ENCODE assay signal across 21 cellular contexts in the genomic region with DNA sequence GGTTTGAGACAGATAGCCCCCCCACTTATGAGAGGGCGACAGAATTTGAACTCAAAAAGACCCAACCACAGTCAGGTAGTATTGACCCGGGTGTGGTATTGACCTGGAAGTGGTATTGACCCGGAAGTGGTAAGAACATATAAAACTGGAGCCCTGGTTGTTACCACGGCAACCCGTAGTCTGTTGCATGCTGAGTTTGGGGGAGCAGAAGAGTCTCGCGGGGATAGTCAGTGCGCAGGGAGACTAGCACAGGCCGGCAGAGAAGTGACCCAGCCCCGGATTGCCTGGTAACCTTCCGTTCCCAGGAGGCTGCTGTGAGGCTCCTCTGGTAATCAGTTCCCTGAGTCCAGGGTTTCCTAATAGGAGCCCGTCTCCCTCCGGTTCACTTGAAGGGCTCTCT.
DNase-seq lines count a peak whose midpoint lies in the region; ATAC-seq, FAIRE-seq and TF ChIP-seq lines count a peak whose summit lies in the region.
"Had no signal": no experiment of that assay in that cellular context is flagged by ENCODE, and none has a peak within 500 bp of the region (broad histone marks: within the 10 kb centered on the region; RNA-seq: fewer than 3 reads in every experiment).

No MANE protein-coding gene starts in this region.

- H3K56ac ChIP-seq in H9 (ENCODE audit: insufficient read length, low read depth, low read length) = no peak overlapping the region

- peak overlapping the region; percentile 16 for H3K18ac ChIP-seq in H9 (ENCODE audit: insufficient read length, low read depth, low read length)

- no peak overlapping the region for H3K14ac ChIP-seq in H9 (ENCODE audit: insufficient read depth, low read length)

- no peak overlapping the region for H2BK5ac ChIP-seq in H9 (ENCODE audit: insufficient read length, low read length)

- H3K4me3 Mint-ChIP-seq in Calu3 (ENCODE audit: low read depth, unreplicated experiment) = no peak overlapping the region
- 0 out of 5 replicates have a peak overlapping the region, but pooled peaks of 1 of the 2 experiments have one; percentile 27 for H3K4me3 Mint-ChIP-seq in H9
- no peak overlapping the region for H3K4me3 Mint-ChIP-seq in natural killer cell treated with Interleukin-12 subunit alpha and Interleukin-12 subunit beta and Interleukin-15 and Interleukin-18, amount 100 ng/mL, for 72 hours
- H3K4me3 Mint-ChIP-seq: activated T-helper 1 cell treated with anti-CD3 and anti-CD28 coated beads, Interleukin-12 subunit alpha, Interleukin-12 subunit beta, Interleukin-2, Interleukin-4 antibody, amounts not matched to agents 30 ng/mL and 10 ng/mL and 1 ng/mL, durations not matched to agents 14 hours and 24 hours and 36 hours; nephron progenitor cell had no signal

- CTCF ChIA-PET in Calu3 (lab: Charles Lee) (no interaction called here), GM12878 (lab: Yijun Ruan, JAX) (interaction anchor here (1.2 kb wide), 1 partner anchor 190 kb away, joined by 4 read pairs; the partner anchor contains the start of gene RRBP1)

- SMC1A ChIA-PET in GM12878 (lab: Charles Lee; ENCODE audit: uncharacterized antibody, unreplicated experiment) = no interaction called here

- TF ChIP-seq EP300 in GM12878 (IDR thresholded peaks at IDR 0.05; ENCODE audit: borderline replicate concordance in 1 of 2, control insufficient read depth in 1 of 2, low read depth in 2 of 2, low read length in 2 of 2) = no peak

- H3K4ac ChIP-seq in H9 (ENCODE audit: low read depth, low read length) = no peak overlapping the region

- no peaks in the 10 kb centered on the region for H3K9me3 Mint-ChIP-seq in Calu3 (ENCODE audit: low read depth, unreplicated experiment)
- no peaks in the 10 kb centered on the region; a peak in 1 of 5 replicates for H3K9me3 Mint-ChIP-seq in H9
- no peaks in the 10 kb centered on the region for H3K9me3 Mint-ChIP-seq in natural killer cell treated with Interleukin-12 subunit alpha and Interleukin-12 subunit beta and Interleukin-15 and Interleukin-18, amount 100 ng/mL, for 72 hours
- H3K9me3 Mint-ChIP-seq: activated naive CD4-positive, alpha-beta T cell treated with anti-CD3 and anti-CD28 coated beads, Interleukin-2, amount 50 U/mL, for 72 hours; activated T-helper 1 cell treated with anti-CD3 and anti-CD28 coated beads, Interleukin-12 subunit alpha, Interleukin-12 subunit beta, Interleukin-2, Interleukin-4 antibody, amounts not matched to agents 30 ng/mL and 10 ng/mL and 1 ng/mL, durations not matched to agents 14 hours and 24 hours and 36 hours; nephron progenitor cell had no signal

- H3K23ac ChIP-seq in H9 (ENCODE audit: insufficient read length, low read depth, low read length) = no peak overlapping the region

- peak overlapping the region; percentile 20 for H3K27ac Mint-ChIP-seq in Calu3 (ENCODE audit: unreplicated experiment)
- peak overlapping the region in 1 of 3 experiments; percentile 98; a peak in 3 of 7 replicates for H3K27ac Mint-ChIP-seq in H9
- H3K27ac Mint-ChIP-seq in natural killer cell treated with Interleukin-12 subunit alpha and Interleukin-12 subunit beta and Interleukin-15 and Interleukin-18, amount 100 ng/mL, for 72 hours = peak overlapping the region; percentile 38 to 80
- H3K27ac Mint-ChIP-seq: activated T-helper 1 cell treated with anti-CD3 and anti-CD28 coated beads, Interleukin-12 subunit alpha, Interleukin-12 subunit beta, Interleukin-2, Interleukin-4 antibody, amounts not matched to agents 30 ng/mL and 10 ng/mL and 1 ng/mL, durations not matched to agents 14 hours and 24 hours and 36 hours; nephron progenitor cell had no signal

- H4K91ac ChIP-seq in H9 (ENCODE audit: insufficient read length, low read depth, low read length) = no peak overlapping the region

- H2AFZ ChIP-seq in H9 (ENCODE audit: low read length) (no peak overlapping the region), GM12878 (ENCODE audit: control insufficient read depth, low read depth, low read length) (peak overlapping the region; percentile 59)

- POLR2A ChIA-PET in GM12878 (lab: Charles Lee) = no interaction called here

- H3K79me2 ChIP-seq in H9 (ENCODE audit: insufficient read depth, low read length) = no peaks in the 10 kb centered on the region
- no peaks in the 10 kb centered on the region for H3K79me2 ChIP-seq in GM12878 (ENCODE audit: control insufficient read depth, insufficient read depth, low read length)

- no peak overlapping the region for H4K5ac ChIP-seq in H9 (ENCODE audit: insufficient read length, low read depth, low read length)

- H4K20me1 ChIP-seq in H9 (ENCODE audit: control insufficient read depth, insufficient read depth, insufficient read length) (no peaks in the 10 kb centered on the region), GM12878 (ENCODE audit: control insufficient read depth, insufficient read depth) (no peaks in the 10 kb centered on the region)

- H3K27ac ChIP-seq in H9 (ENCODE audit: insufficient read length, low read depth, low read length) = no peak overlapping the region
- no peak overlapping the region for H3K27ac ChIP-seq in GM12878 (ENCODE audit: control insufficient read depth, insufficient read depth)
- H3K27ac ChIP-seq: upper lobe of left lung, WERI-Rb-1 had no signal

- in situ Hi-C loops in GM12878 (cut with MboI) = no loop called here

- H3K9me3 ChIP-seq in H9 (ENCODE audit: control insufficient read depth, low read depth, low read length) = no peaks in the 10 kb centered on the region
- H3K9me3 ChIP-seq in GM12878 (replicated peaks; ENCODE audit: control insufficient read depth, insufficient read depth, low read length) = no peaks in the 10 kb centered on the region
- H3K9me3 ChIP-seq: upper lobe of left lung had no signal

- no TSS peak for BruUV-seq in Calu3 (replicated peaks; lab: Mats Ljungman, UMichigan)
- BruUV-seq in GM12878 (replicated peaks; lab: Mats Ljungman, UMichigan) = no TSS peak

- TF ChIP-seq RAD21 in GM12878 (IDR thresholded peaks at IDR 0.05; ENCODE audit: insufficient read depth, low read depth, low read length) = no peak

- RAD21 ChIA-PET in GM12878 (lab: Charles Lee; ENCODE audit: unreplicated experiment) = interaction anchor here (1.8 kb wide), 1 partner anchor 16 kb away, joined by 5 read pairs; no protein-coding TSS in a partner anchor

- H3K4me1 ChIP-seq in H9 (ENCODE audit: insufficient read depth, low read length) (peaks cover 13% of the 10 kb centered on the region; the same call in 1 of the 2 replicates), GM12878 (ENCODE audit: control insufficient read depth, insufficient read depth, low read length) (peaks cover 8% of the 10 kb centered on the region; the same call in 1 of the 2 replicates)

- no peak overlapping the region for H3T11ph ChIP-seq in H9 (ENCODE audit: low read length)

- H3K4me3 ChIP-seq in GM12878 = no peak overlapping the region
- H3K4me3 ChIP-seq: upper lobe of left lung had no signal

- H2BK12ac ChIP-seq in H9 (ENCODE audit: insufficient read length, low read depth, low read length) = no peak overlapping the region

- no peak for TF ChIP-seq POLR2A in GM12878 (IDR thresholded peaks at IDR 0.05; ENCODE audit: low read depth, low read length)

- ATAC-seq in GM12878 (no peak), GM18873 (IDR thresholded peaks at IDR 0.05; ENCODE audit: low FRiP score, unreplicated experiment) (no peak)
- no peak for ATAC-seq in natural killer cell treated with Interleukin-12 subunit alpha and Interleukin-12 subunit beta and Interleukin-15 and Interleukin-18, amount 100 ng/mL, for 72 hours
- ATAC-seq: activated naive CD4-positive, alpha-beta T cell treated with anti-CD3 and anti-CD28 coated beads, Interleukin-2, amount 50 U/mL, for 72 hours; left colon had no signal

- H2BK20ac ChIP-seq in H9 (ENCODE audit: low read depth, low read length, poor library complexity, severe bottlenecking) = no peak overlapping the region

- no peak overlapping the region for H2BK120ac ChIP-seq in H9 (ENCODE audit: low read depth, low read length, poor library complexity, severe bottlenecking)

- H2AK5ac ChIP-seq in H9 (ENCODE audit: insufficient read length, low read length) = no peak overlapping the region

- H3K36me3 ChIP-seq in GM12878 (ENCODE audit: control insufficient read depth in 2 of 2, insufficient read depth in 2 of 2, low read length in 1 of 2) = no peaks in the 10 kb centered on the region
- H3K36me3 ChIP-seq: upper lobe of left lung, WERI-Rb-1 had no signal

- H2BK15ac ChIP-seq in H9 (ENCODE audit: low read depth, low read length) = no peak overlapping the region

- H3K27me3 Mint-ChIP-seq in Calu3 (ENCODE audit: unreplicated experiment) (no peaks in the 10 kb centered on the region), H9 (ENCODE audit: low read depth) (peaks cover 3% of the 10 kb centered on the region; the same call in 1 of the 2 replicates)
- peaks cover 17 to 21% of the 10 kb centered on the region in 2 donors for H3K27me3 Mint-ChIP-seq in natural killer cell treated with Interleukin-12 subunit alpha and Interleukin-12 subunit beta and Interleukin-15 and Interleukin-18, amount 100 ng/mL, for 72 hours

- no peak for DNase-seq in Calu3
- DNase-seq in H9 = no peak
- no peak for DNase-seq in GM12878 (ENCODE audit: low read depth, low spot score)
- DNase-seq in natural killer cell treated with Interleukin-12 subunit alpha and Interleukin-12 subunit beta and Interleukin-15 and Interleukin-18, amount 100 ng/mL, for 72 hours (ENCODE audit: low spot score) = no peak
- DNase-seq in AG08395 (ENCODE audit: low spot score) = no peak
- DNase-seq in glomerular visceral epithelial cell (ENCODE audit: extremely low spot score) = no peak
- no peak for DNase-seq in DMS153 treated with DMSO at 0.1 percent for 48 hours (lab: John Stamatoyannopoulos, UW; ENCODE audit: unreplicated experiment)
- DNase-seq: EL, KBM-7, left colon, NCI-H1048, NCI-H2029 treated with DMSO at 0.1 percent for 48 hours, nephron progenitor cell, posterior cingulate gyrus, upper lobe of left lung, WERI-Rb-1 had no signal

- no peak for FAIRE-seq in GM12878 (lab: Jason Lieb, UNC)
- FAIRE-seq: colon, GM18507 had no signal

- WGBS in H9 (ENCODE audit: extremely low coverage, insufficient read length, low lambda C conversion rate) = no CpG with 5 or more reads among the region's 13 CpGs
- 46% methylated on average over 10 of the region's 13 CpGs for WGBS in GM12878 (ENCODE audit: insufficient coverage, insufficient replicate concordance, low lambda C conversion rate, missing lambda C conversion rate)

- no peak overlapping the region for H4K8ac ChIP-seq in H9 (replicated peaks; ENCODE audit: insufficient read length, low read depth, low read length)

- H3K4me2 ChIP-seq in H9 (ENCODE audit: insufficient read depth, insufficient read length, low read length) = no peak overlapping the region
- H3K4me2 ChIP-seq in GM12878 (ENCODE audit: control insufficient read depth, insufficient read depth) = no peak overlapping the region; the same call in 1 of the 2 replicates

- no peak for TF ChIP-seq CTCF in Calu3 (IDR thresholded peaks at IDR 0.05; ENCODE audit: unreplicated experiment)
- no peak for TF ChIP-seq CTCF in H9 (conservative IDR thresholded peaks at IDR 0.05)
- no peak for TF ChIP-seq CTCF in GM12878 (IDR thresholded peaks at IDR 0.05 in 2 of 3, conservative IDR thresholded peaks at IDR 0.05 in 1 of 3; ENCODE audit: control insufficient read depth in 2 of 3, extremely low read depth in 1 of 3, insufficient read depth in 1 of 3, low read depth in 3 of 3, low read length in 3 of 3)

- no peaks in the 10 kb centered on the region for H3K36me3 Mint-ChIP-seq in Calu3 (ENCODE audit: insufficient read depth, unreplicated experiment)
- peaks cover 0 to 2% (median 0%) of the 10 kb centered on the region in 3 experiments; a peak in 1 of 7 replicates for H3K36me3 Mint-ChIP-seq in H9 (ENCODE audit: insufficient read depth in 1 of 3, low read depth in 3 of 3)
- no peaks in the 10 kb centered on the region for H3K36me3 Mint-ChIP-seq in natural killer cell treated with Interleukin-12 subunit alpha and Interleukin-12 subunit beta and Interleukin-15 and Interleukin-18, amount 100 ng/mL, for 72 hours
- H3K36me3 Mint-ChIP-seq: activated naive CD4-positive, alpha-beta T cell treated with anti-CD3 and anti-CD28 coated beads, Interleukin-2, amount 50 U/mL, for 72 hours had no signal

- H3K4me1 Mint-ChIP-seq in Calu3 (ENCODE audit: low read depth, unreplicated experiment) (no peaks in the 10 kb centered on the region), H9 (peaks cover 77 to 79% of the 10 kb centered on the region in 2 experiments)
- peaks cover 12% of the 10 kb centered on the region in 2 donors for H3K4me1 Mint-ChIP-seq in natural killer cell treated with Interleukin-12 subunit alpha and Interleukin-12 subunit beta and Interleukin-15 and Interleukin-18, amount 100 ng/mL, for 72 hours (ENCODE audit: low read depth in 2 of 2)

- H3K9ac ChIP-seq in H9 (ENCODE audit: extremely low read depth, insufficient read length, low read length) = no peak overlapping the region
- no peak overlapping the region for H3K9ac ChIP-seq in GM12878 (ENCODE audit: control insufficient read depth, insufficient read depth, low read length)

- H3K79me1 ChIP-seq in H9 (ENCODE audit: insufficient read depth, low read depth, low read length, poor library complexity, severe bottlenecking) = no peaks in the 10 kb centered on the region

- no peaks in the 10 kb centered on the region for H3K23me2 ChIP-seq in H9 (ENCODE audit: insufficient read length, low read depth, low read length, poor library complexity, severe bottlenecking)

- H3K27me3 ChIP-seq in H9 (ENCODE audit: insufficient read depth, low read length) (no peaks in the 10 kb centered on the region), GM12878 (replicated peaks in 1 of 2; ENCODE audit: control insufficient read depth in 2 of 2, insufficient read depth in 2 of 2, low read length in 1 of 2) (no peaks in the 10 kb centered on the region; a peak in 1 of 4 replicates)
- H3K27me3 ChIP-seq: upper lobe of left lung had no signal

- intact Hi-C loops in Calu3 (cut with micrococcal nuclease; ENCODE audit: unreplicated experiment) (no loop called here), GM12878 (cut with micrococcal nuclease; ENCODE audit: unreplicated experiment) (no loop called here)
